ENCODE assay signal across 1 cellular context in the genomic region with DNA sequence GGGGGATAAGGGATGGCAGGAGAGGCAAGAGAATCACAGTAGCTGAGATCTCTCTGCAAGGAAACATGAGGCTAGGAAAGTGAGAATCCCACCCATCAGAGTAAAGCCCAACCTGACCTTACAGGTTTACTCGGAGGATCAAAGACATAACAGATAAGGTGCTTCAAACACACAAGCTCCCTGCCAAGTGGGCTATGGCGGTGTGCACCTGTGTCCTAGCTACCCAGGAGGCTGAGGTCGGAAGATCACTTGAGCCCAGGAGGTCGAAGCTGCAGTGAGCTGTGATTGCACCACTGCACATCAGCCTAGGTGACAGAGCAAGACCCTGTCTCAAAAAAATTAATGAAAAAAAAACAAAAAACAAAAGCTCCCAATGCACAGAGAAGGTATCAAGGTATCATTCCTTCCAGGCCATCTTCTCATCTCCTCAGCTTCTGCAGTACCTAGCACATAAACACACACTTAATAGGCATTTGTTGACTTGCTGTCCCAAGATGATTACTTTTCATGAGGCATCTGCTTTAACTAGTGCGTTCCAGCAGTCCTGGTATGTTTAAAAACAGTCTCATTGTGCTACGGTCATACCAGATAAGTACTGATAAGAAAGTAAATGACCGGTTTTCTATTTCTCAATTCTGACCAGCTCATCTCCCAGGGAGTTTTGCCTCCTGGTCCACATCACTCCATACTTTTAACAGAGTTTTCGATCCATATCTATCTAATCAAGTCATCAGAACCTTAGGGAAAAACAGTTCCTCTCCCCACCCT.
A peak's percentile ranks its signal among the peaks of the same experiment; 100 is the strongest.
TF ChIP-seq lines count a peak whose summit lies in the region.

No MANE protein-coding gene starts in this region.

TF ChIP-seq in HepG2, 621 proteins besides CTCF, POLR2A, EP300 and RAD21 (continued from another document):
- TF ChIP-seq CBX2 (IDR thresholded peaks at IDR 0.05; ENCODE audit: low read depth, low read length), result no peak
- TF ChIP-seq CBX2 (CRISPR knock-in tag; IDR thresholded peaks at IDR 0.05; ENCODE audit: low read depth), result no peak
- no peak for TF ChIP-seq CENPT (CRISPR knock-in tag; IDR thresholded peaks at IDR 0.05; ENCODE audit: low read depth)
- no peak for TF ChIP-seq NAIF1 (CRISPR knock-in tag; IDR thresholded peaks at IDR 0.05; ENCODE audit: borderline replicate concordance)
- no peak for TF ChIP-seq ZNF329 (CRISPR knock-in tag; IDR thresholded peaks at IDR 0.05; ENCODE audit: low read depth)
- no peak for TF ChIP-seq ZNF224 (CRISPR knock-in tag; IDR thresholded peaks at IDR 0.05)
- peak; percentile 27; the same call in 1 of the 2 replicates for TF ChIP-seq HNF4A (CRISPR knock-in tag; IDR thresholded peaks at IDR 0.05)
- TF ChIP-seq SOX13 (IDR thresholded peaks at IDR 0.05), result no peak
- 0 out of 4 replicates have a peak, but pooled peaks of 1 of the 2 experiments have one; percentile 9 for TF ChIP-seq SOX13 (CRISPR knock-in tag; conservative IDR thresholded peaks at IDR 0.05 in 1 of 2, IDR thresholded peaks at IDR 0.05 in 1 of 2)
- no peak for TF ChIP-seq ZZZ3 (CRISPR knock-in tag; IDR thresholded peaks at IDR 0.05; ENCODE audit: borderline replicate concordance)
- no peak for TF ChIP-seq ZNF274 (CRISPR knock-in tag; IDR thresholded peaks at IDR 0.05)
- TF ChIP-seq, protein P1, sequence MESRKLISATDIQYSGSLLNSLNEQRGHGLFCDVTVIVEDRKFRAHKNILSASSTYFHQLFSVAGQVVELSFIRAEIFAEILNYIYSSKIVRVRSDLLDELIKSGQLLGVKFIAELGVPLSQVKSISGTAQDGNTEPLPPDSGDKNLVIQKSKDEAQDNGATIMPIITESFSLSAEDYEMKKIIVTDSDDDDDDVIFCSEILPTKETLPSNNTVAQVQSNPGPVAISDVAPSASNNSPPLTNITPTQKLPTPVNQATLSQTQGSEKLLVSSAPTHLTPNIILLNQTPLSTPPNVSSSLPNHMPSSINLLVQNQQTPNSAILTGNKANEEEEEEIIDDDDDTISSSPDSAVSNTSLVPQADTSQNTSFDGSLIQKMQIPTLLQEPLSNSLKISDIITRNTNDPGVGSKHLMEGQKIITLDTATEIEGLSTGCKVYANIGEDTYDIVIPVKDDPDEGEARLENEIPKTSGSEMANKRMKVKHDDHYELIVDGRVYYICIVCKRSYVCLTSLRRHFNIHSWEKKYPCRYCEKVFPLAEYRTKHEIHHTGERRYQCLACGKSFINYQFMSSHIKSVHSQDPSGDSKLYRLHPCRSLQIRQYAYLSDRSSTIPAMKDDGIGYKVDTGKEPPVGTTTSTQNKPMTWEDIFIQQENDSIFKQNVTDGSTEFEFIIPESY (CRISPR knock-in tag; IDR thresholded peaks at IDR 0.05), result peak; percentile 90
- TF ChIP-seq, protein P2, sequence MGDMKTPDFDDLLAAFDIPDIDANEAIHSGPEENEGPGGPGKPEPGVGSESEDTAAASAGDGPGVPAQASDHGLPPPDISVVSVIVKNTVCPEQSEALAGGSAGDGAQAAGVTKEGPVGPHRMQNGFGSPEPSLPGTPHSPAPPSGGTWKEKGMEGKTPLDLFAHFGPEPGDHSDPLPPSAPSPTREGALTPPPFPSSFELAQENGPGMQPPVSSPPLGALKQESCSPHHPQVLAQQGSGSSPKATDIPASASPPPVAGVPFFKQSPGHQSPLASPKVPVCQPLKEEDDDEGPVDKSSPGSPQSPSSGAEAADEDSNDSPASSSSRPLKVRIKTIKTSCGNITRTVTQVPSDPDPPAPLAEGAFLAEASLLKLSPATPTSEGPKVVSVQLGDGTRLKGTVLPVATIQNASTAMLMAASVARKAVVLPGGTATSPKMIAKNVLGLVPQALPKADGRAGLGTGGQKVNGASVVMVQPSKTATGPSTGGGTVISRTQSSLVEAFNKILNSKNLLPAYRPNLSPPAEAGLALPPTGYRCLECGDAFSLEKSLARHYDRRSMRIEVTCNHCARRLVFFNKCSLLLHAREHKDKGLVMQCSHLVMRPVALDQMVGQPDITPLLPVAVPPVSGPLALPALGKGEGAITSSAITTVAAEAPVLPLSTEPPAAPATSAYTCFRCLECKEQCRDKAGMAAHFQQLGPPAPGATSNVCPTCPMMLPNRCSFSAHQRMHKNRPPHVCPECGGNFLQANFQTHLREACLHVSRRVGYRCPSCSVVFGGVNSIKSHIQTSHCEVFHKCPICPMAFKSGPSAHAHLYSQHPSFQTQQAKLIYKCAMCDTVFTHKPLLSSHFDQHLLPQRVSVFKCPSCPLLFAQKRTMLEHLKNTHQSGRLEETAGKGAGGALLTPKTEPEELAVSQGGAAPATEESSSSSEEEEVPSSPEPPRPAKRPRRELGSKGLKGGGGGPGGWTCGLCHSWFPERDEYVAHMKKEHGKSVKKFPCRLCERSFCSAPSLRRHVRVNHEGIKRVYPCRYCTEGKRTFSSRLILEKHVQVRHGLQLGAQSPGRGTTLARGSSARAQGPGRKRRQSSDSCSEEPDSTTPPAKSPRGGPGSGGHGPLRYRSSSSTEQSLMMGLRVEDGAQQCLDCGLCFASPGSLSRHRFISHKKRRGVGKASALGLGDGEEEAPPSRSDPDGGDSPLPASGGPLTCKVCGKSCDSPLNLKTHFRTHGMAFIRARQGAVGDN (CRISPR knock-in tag; IDR thresholded peaks at IDR 0.05), result peak; percentile 16; the same call in 1 of the 2 replicates
- TF ChIP-seq TCF7 (IDR thresholded peaks at IDR 0.05; ENCODE audit: low read depth), result 0 out of 2 replicates have a peak, but pooled peaks have one; percentile 24
- TF ChIP-seq ARNT2 (CRISPR knock-in tag; IDR thresholded peaks at IDR 0.05; ENCODE audit: low read depth), result no peak
- TF ChIP-seq SOX6 (IDR thresholded peaks at IDR 0.05), result no peak
- peak; percentile 23; the same call in 1 of the 2 replicates for TF ChIP-seq SOX6 (CRISPR knock-in tag; IDR thresholded peaks at IDR 0.05)
- TF ChIP-seq, protein P3, sequence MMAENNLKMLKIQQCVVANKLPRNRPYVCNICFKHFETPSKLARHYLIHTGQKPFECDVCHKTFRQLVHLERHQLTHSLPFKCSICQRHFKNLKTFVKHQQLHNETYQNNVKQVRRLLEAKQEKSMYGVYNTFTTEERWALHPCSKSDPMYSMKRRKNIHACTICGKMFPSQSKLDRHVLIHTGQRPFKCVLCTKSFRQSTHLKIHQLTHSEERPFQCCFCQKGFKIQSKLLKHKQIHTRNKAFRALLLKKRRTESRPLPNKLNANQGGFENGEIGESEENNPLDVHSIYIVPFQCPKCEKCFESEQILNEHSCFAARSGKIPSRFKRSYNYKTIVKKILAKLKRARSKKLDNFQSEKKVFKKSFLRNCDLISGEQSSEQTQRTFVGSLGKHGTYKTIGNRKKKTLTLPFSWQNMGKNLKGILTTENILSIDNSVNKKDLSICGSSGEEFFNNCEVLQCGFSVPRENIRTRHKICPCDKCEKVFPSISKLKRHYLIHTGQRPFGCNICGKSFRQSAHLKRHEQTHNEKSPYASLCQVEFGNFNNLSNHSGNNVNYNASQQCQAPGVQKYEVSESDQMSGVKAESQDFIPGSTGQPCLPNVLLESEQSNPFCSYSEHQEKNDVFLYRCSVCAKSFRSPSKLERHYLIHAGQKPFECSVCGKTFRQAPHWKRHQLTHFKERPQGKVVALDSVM (CRISPR knock-in tag; IDR thresholded peaks at IDR 0.05), result no peak
- no peak for TF ChIP-seq NFKBIZ (CRISPR knock-in tag; IDR thresholded peaks at IDR 0.05)
- no peak for TF ChIP-seq POLR2G (IDR thresholded peaks at IDR 0.05; ENCODE audit: low read depth, low read length)
- no peak for TF ChIP-seq ZNF616 (CRISPR knock-in tag; IDR thresholded peaks at IDR 0.05; ENCODE audit: low read depth)
- TF ChIP-seq ZNF558 (CRISPR knock-in tag; IDR thresholded peaks at IDR 0.05; ENCODE audit: borderline replicate concordance), result no peak
- TF ChIP-seq MED1 (CRISPR knock-in tag; IDR thresholded peaks at IDR 0.05), result no peak
- TF ChIP-seq TBL1XR1 (IDR thresholded peaks at IDR 0.05; ENCODE audit: borderline replicate concordance, low read length, partially characterized antibody), result no peak
- no peak for TF ChIP-seq PHB2 (IDR thresholded peaks at IDR 0.05; ENCODE audit: partially characterized antibody)
- TF ChIP-seq, protein P4, sequence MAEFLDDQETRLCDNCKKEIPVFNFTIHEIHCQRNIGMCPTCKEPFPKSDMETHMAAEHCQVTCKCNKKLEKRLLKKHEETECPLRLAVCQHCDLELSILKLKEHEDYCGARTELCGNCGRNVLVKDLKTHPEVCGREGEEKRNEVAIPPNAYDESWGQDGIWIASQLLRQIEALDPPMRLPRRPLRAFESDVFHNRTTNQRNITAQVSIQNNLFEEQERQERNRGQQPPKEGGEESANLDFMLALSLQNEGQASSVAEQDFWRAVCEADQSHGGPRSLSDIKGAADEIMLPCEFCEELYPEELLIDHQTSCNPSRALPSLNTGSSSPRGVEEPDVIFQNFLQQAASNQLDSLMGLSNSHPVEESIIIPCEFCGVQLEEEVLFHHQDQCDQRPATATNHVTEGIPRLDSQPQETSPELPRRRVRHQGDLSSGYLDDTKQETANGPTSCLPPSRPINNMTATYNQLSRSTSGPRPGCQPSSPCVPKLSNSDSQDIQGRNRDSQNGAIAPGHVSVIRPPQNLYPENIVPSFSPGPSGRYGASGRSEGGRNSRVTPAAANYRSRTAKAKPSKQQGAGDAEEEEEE (CRISPR knock-in tag; IDR thresholded peaks at IDR 0.05; ENCODE audit: borderline replicate concordance), result no peak
